1 cellular context compared by ENCODE assay signal in the genomic region with DNA sequence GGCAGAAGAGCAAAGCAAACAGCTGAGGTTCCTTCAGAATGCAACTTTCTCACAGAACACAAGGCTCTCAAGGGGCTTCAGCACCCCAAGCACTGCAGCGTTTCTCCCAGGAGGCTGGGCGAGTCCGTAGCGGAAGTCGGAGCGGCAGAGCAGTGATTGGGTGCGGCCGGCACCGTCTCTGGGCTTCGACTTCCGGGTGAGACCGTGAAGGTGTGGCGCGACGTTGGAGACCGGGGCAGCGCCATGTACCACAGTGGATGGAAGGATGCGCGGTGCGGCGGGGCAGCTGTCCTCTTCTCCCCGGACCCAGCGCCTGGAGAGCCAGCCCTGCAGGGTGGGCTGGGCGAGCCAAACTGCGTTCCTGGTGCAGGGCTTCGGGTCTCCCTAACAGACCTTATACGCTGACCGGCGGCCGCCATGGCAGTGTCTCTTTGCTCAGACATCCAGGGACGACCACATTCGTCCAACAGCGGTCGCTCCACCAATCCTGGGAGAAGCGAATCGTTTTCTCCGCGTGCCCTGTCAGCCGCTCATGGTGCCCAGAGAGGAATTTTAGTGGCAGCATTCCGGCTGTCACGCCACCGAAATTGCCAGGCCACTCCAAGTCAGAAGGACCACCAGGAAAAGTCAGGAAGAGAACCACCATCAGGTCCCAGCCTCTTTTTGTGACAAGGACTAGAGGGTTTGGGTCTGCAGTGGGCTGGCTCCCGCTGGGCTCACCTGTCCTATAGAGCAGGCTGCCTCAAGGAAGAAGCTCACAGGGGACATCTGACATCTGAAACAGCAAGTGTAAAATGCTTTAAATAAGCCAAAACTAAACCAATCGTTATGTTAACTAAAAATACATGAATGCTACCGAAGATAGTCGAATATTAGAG.
TF ChIP-seq lines count a peak whose summit lies in the region.

No MANE protein-coding gene starts in this region.

TF ChIP-seq in H1, 55 proteins besides CTCF, POLR2A, EP300 and RAD21 (continued from another document):
- TF ChIP-seq RBBP5 (IDR thresholded peaks at IDR 0.05; ENCODE audit: borderline replicate concordance, low read depth, low read length) (0 out of 2 replicates have a peak, but pooled peaks have one; percentile 68), BRCA1 (IDR thresholded peaks at IDR 0.05; ENCODE audit: low read depth, low read length) (no peak), PHF8 (conservative IDR thresholded peaks at IDR 0.05; ENCODE audit: low read depth, low read length) (peak; percentile 76), POLR2AphosphoS5 (IDR thresholded peaks at IDR 0.05; ENCODE audit: low read depth, low read length) (peak; percentile 86), SUZ12 (IDR thresholded peaks at IDR 0.05; ENCODE audit: low read length) (no peak), CHD1 (IDR thresholded peaks at IDR 0.05; ENCODE audit: low read depth, low read length) (no peak), CREB1 (IDR thresholded peaks at IDR 0.05) (peak; percentile 72; the same call in 1 of the 2 replicates), TAF1 (IDR thresholded peaks at IDR 0.05; ENCODE audit: low read depth, low read length) (peak; percentile 72)
- TF ChIP-seq, protein P1, sequence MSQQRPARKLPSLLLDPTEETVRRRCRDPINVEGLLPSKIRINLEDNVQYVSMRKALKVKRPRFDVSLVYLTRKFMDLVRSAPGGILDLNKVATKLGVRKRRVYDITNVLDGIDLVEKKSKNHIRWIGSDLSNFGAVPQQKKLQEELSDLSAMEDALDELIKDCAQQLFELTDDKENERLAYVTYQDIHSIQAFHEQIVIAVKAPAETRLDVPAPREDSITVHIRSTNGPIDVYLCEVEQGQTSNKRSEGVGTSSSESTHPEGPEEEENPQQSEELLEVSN (IDR thresholded peaks at IDR 0.05): peak; percentile 48
- TF ChIP-seq, protein P2, sequence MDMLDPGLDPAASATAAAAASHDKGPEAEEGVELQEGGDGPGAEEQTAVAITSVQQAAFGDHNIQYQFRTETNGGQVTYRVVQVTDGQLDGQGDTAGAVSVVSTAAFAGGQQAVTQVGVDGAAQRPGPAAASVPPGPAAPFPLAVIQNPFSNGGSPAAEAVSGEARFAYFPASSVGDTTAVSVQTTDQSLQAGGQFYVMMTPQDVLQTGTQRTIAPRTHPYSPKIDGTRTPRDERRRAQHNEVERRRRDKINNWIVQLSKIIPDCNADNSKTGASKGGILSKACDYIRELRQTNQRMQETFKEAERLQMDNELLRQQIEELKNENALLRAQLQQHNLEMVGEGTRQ (IDR thresholded peaks at IDR 0.05; ENCODE audit: low read length): no peak
